In genomic region chr3:14256561-14257342, GRCh38 we compare ENCODE assay signal across 14 cellular contexts.
DNase-seq lines count a peak whose midpoint lies in the region; ATAC-seq and TF ChIP-seq lines count a peak whose summit lies in the region.
"Had no signal": no experiment of that assay in that cellular context is flagged by ENCODE, and none has a peak within 500 bp of the region (broad histone marks: within the 10 kb centered on the region; RNA-seq: fewer than 3 reads in every experiment).

No MANE protein-coding gene starts in this region.

- ATAC-seq in HG02884 (IDR thresholded peaks at IDR 0.05; ENCODE audit: unreplicated experiment) (no peak), HG02981 (IDR thresholded peaks at IDR 0.05; ENCODE audit: unreplicated experiment) (no peak), GM21529 (IDR thresholded peaks at IDR 0.05; ENCODE audit: unreplicated experiment) (no peak)
- ATAC-seq: activated T-cell treated with anti-CD3 and anti-CD28 coated beads, Interleukin-2, amount 50 U/mL, for 72 hours had no signal

- no peaks in the 10 kb centered on the region for H3K9me3 Mint-ChIP-seq in H9
- H3K9me3 Mint-ChIP-seq in endodermal cell, result no peaks in the 10 kb centered on the region
- H3K9me3 Mint-ChIP-seq: activated T-cell treated with anti-CD3 and anti-CD28 coated beads, Interleukin-2, amount 50 U/mL, for 72 hours; brain had no signal

- no peaks in the 10 kb centered on the region for H4K20me1 ChIP-seq in H9 (ENCODE audit: control insufficient read depth, insufficient read depth, insufficient read length)
- no peaks in the 10 kb centered on the region for H4K20me1 ChIP-seq in osteoblast (ENCODE audit: insufficient read depth, low read length)

- no peaks in the 10 kb centered on the region for H3K36me3 Mint-ChIP-seq in H9 (ENCODE audit: insufficient read depth in 1 of 3, low read depth in 3 of 3)
- no peaks in the 10 kb centered on the region for H3K36me3 Mint-ChIP-seq in endodermal cell (ENCODE audit: low read depth)
- H3K36me3 Mint-ChIP-seq: brain had no signal

- no peak overlapping the region for H2BK15ac ChIP-seq in H9 (ENCODE audit: low read depth, low read length)

- no peaks in the 10 kb centered on the region for H3K23me2 ChIP-seq in H9 (ENCODE audit: insufficient read length, low read depth, low read length, poor library complexity, severe bottlenecking)

- H3K4me1 ChIP-seq in H9 (ENCODE audit: insufficient read depth, low read length) (no peaks in the 10 kb centered on the region), endodermal cell (ENCODE audit: control insufficient read depth, insufficient read depth, low read length) (peaks cover 5% of the 10 kb centered on the region), osteoblast (ENCODE audit: insufficient read depth, low read length) (peaks cover 20% of the 10 kb centered on the region)
- H3K4me1 ChIP-seq: sigmoid colon had no signal

- no CpG with 5 or more reads among the region's 9 CpGs for WGBS in H9 (ENCODE audit: extremely low coverage, insufficient read length, low lambda C conversion rate)
- WGBS in endodermal cell (ENCODE audit: insufficient coverage in 1 of 2, insufficient read length in 1 of 2), 2 experiments, result 43 to 60% methylated on average over 6 to 9 of the region's 9 CpGs

- H3K27me3 Mint-ChIP-seq in H9 (ENCODE audit: low read depth) (peaks cover 6% of the 10 kb centered on the region), endodermal cell (ENCODE audit: insufficient read depth) (peaks cover 24% of the 10 kb centered on the region)
- H3K27me3 Mint-ChIP-seq: brain had no signal

- no peak overlapping the region for H3K4me2 ChIP-seq in H9 (ENCODE audit: insufficient read depth, insufficient read length, low read length)
- H3K4me2 ChIP-seq in osteoblast (ENCODE audit: insufficient read depth, low read length), result no peak overlapping the region

- H3K14ac ChIP-seq in H9 (ENCODE audit: insufficient read depth, low read length), result no peak overlapping the region

- no peak overlapping the region for H2BK5ac ChIP-seq in H9 (ENCODE audit: insufficient read length, low read length)

- no peak overlapping the region for H3K4ac ChIP-seq in H9 (ENCODE audit: low read depth, low read length)

- no peak overlapping the region for H2BK120ac ChIP-seq in H9 (ENCODE audit: low read depth, low read length, poor library complexity, severe bottlenecking)

- no peak overlapping the region for H3K23ac ChIP-seq in H9 (ENCODE audit: insufficient read length, low read depth, low read length)

- H3K27me3 ChIP-seq in H9 (ENCODE audit: insufficient read depth, low read length) (0 out of 2 replicates have a peak, but pooled peaks cover 3% of the 10 kb centered on the region), endodermal cell (ENCODE audit: control insufficient read depth, insufficient read depth, low read length, poor library complexity, severe bottlenecking) (no peaks in the 10 kb centered on the region), osteoblast (ENCODE audit: insufficient read depth, low read length) (no peaks in the 10 kb centered on the region)
- H3K27me3 ChIP-seq: sigmoid colon had no signal

- H2BK12ac ChIP-seq in H9 (ENCODE audit: insufficient read length, low read depth, low read length), result no peak overlapping the region

- no peak overlapping the region for H3K18ac ChIP-seq in H9 (ENCODE audit: insufficient read length, low read depth, low read length)

- H3K27ac ChIP-seq in H9 (ENCODE audit: insufficient read length, low read depth, low read length) (no peak overlapping the region), endodermal cell (ENCODE audit: low read depth, low read length) (no peak overlapping the region), osteoblast (ENCODE audit: low read depth, low read length) (no peak overlapping the region)
- H3K27ac ChIP-seq: sigmoid colon, tibial artery had no signal

- no peak overlapping the region for H4K5ac ChIP-seq in H9 (ENCODE audit: insufficient read length, low read depth, low read length)

- H3K9me3 ChIP-seq in H9 (ENCODE audit: control insufficient read depth, low read depth, low read length) (no peaks in the 10 kb centered on the region), endodermal cell (ENCODE audit: control insufficient read depth, low read length) (no peaks in the 10 kb centered on the region), osteoblast (ENCODE audit: low read depth, low read length) (no peaks in the 10 kb centered on the region)
- H3K9me3 ChIP-seq: sigmoid colon, tibial artery had no signal

- DNase-seq in H9 (peak; percentile 64), NCI-H510A (lab: John Stamatoyannopoulos, UW) (peak; percentile 15), endodermal cell (peak; percentile 71), osteoblast (ENCODE audit: insufficient read length, low spot score, missing footprints) (peak; percentile 37), NCI-H1105 treated with DMSO at 0.1 percent for 48 hours (lab: John Stamatoyannopoulos, UW) (no peak)
- DNase-seq: activated T-cell treated with anti-CD3 and anti-CD28 coated beads, Interleukin-2, amount 50 U/mL, for 72 hours; NCI-H524 treated with DMSO at 0.1 percent for 48 hours; sigmoid colon; T-helper 1 cell had no signal

- H3K4me1 Mint-ChIP-seq in H9 (peaks cover 14 to 15% of the 10 kb centered on the region in 2 experiments), endodermal cell (peaks cover 2% of the 10 kb centered on the region)

- H2AFZ ChIP-seq in H9 (ENCODE audit: low read length) (no peak overlapping the region), osteoblast (ENCODE audit: low read length) (no peak overlapping the region)

- H4K8ac ChIP-seq in H9 (replicated peaks; ENCODE audit: insufficient read length, low read depth, low read length), result no peak overlapping the region

- H3K4me3 Mint-ChIP-seq in H9 (no peak overlapping the region), endodermal cell (no peak overlapping the region)
- H3K4me3 Mint-ChIP-seq: activated T-cell treated with anti-CD3 and anti-CD28 coated beads, Interleukin-2, amount 50 U/mL, for 72 hours; brain had no signal

- H2AK5ac ChIP-seq in H9 (ENCODE audit: insufficient read length, low read length), result no peak overlapping the region

- TF ChIP-seq CTCF in H9 (conservative IDR thresholded peaks at IDR 0.05), result no peak
- TF ChIP-seq CTCF in endodermal cell (conservative IDR thresholded peaks at IDR 0.05), result peak; percentile 17
- no peak for TF ChIP-seq CTCF in osteoblast (IDR thresholded peaks at IDR 0.05; ENCODE audit: extremely low read depth, low read depth, low read length)

- H3K9ac ChIP-seq in H9 (ENCODE audit: extremely low read depth, insufficient read length, low read length) (no peak overlapping the region), endodermal cell (ENCODE audit: extremely low read depth, low read length, poor library complexity, severe bottlenecking) (no peak overlapping the region)

- H3K36me3 ChIP-seq in endodermal cell (ENCODE audit: control insufficient read depth, insufficient read depth, low read length) (no peaks in the 10 kb centered on the region), osteoblast (ENCODE audit: insufficient read depth, low read length) (no peaks in the 10 kb centered on the region)
- H3K36me3 ChIP-seq: sigmoid colon, tibial artery had no signal

- H3T11ph ChIP-seq in H9 (ENCODE audit: low read length), result no peak overlapping the region

- peak overlapping the region in 1 of 3 experiments; percentile 24; a peak in 1 of 7 replicates for H3K27ac Mint-ChIP-seq in H9
- H3K27ac Mint-ChIP-seq in endodermal cell, result no peak overlapping the region
- H3K27ac Mint-ChIP-seq: activated T-cell treated with anti-CD3 and anti-CD28 coated beads, Interleukin-2, amount 50 U/mL, for 72 hours had no signal

- no peaks in the 10 kb centered on the region for H3K79me1 ChIP-seq in H9 (ENCODE audit: insufficient read depth, low read depth, low read length, poor library complexity, severe bottlenecking)

- no peaks in the 10 kb centered on the region for H3K79me2 ChIP-seq in H9 (ENCODE audit: insufficient read depth, low read length)
- no peaks in the 10 kb centered on the region for H3K79me2 ChIP-seq in osteoblast (ENCODE audit: insufficient read depth, low read length)

- H3K56ac ChIP-seq in H9 (ENCODE audit: insufficient read length, low read depth, low read length), result no peak overlapping the region

- H2BK20ac ChIP-seq in H9 (ENCODE audit: low read depth, low read length, poor library complexity, severe bottlenecking), result no peak overlapping the region

- H3K4me3 ChIP-seq in endodermal cell (ENCODE audit: low read length) (no peak overlapping the region), osteoblast (ENCODE audit: insufficient read depth, low read length) (no peak overlapping the region)
- H3K4me3 ChIP-seq: sigmoid colon, tibial artery had no signal

- no peak overlapping the region for H4K91ac ChIP-seq in H9 (ENCODE audit: insufficient read length, low read depth, low read length)
